In genomic region chr7:101517304-101517703, GRCh38 we compare ENCODE assay signal across 28 cellular contexts.
"Had no signal": no experiment of that assay in that cellular context is flagged by ENCODE, and none has a peak within 500 bp of the region (broad histone marks: within the 10 kb centered on the region; RNA-seq: fewer than 3 reads in every experiment).

No MANE protein-coding gene starts in this region.

- H3K9ac ChIP-seq: neural progenitor cell had no signal

- H3K9me3 ChIP-seq: gastrocnemius medialis, mucosa of descending colon, prostate gland, suprapubic skin, thyroid gland had no signal

- H3K27ac Mint-ChIP-seq: dendritic cell treated with granulocyte-macrophage colony-stimulating factor and Interleukin-4, amounts not matched to agents 40 ng/mL and 50 ng/mL, for 4 days; endodermal cell; memory B cell; naive thymus-derived CD4-positive, alpha-beta T cell; stimulated activated naive CD8-positive, alpha-beta T cell treated with anti-CD3 and anti-CD28 coated beads, Interleukin-15, amount 100 ng/mL, for 72 hours had no signal

- H3K4me3 ChIP-seq: gastrocnemius medialis, hepatocyte, lung, mucosa of descending colon, neural progenitor cell, prostate gland, right atrium auricular region, smooth muscle cell, suprapubic skin, thyroid gland had no signal

- ATAC-seq: esophagus mucosa; gastrocnemius medialis; left lobe of liver; mucosa of descending colon; naive thymus-derived CD4-positive, alpha-beta T cell; sciatic nerve; stimulated activated naive CD8-positive, alpha-beta T cell treated with anti-CD3 and anti-CD28 coated beads, Interleukin-15, amount 100 ng/mL, for 72 hours had no signal

- DNase-seq: effector CD8-positive, alpha-beta T cell; gastrocnemius medialis; kidney; mucosa of descending colon; naive thymus-derived CD4-positive, alpha-beta T cell; nucleus accumbens; stimulated activated CD4-positive, alpha-beta T cell treated with anti-CD3 and anti-CD28 coated beads, Interleukin-12 subunit alpha, Interleukin-12 subunit beta, amount 100 ng/mL, for 4 hours; stimulated activated CD4-positive, alpha-beta T cell treated with anti-CD3 and anti-CD28 coated beads, Interleukin-1b, Interleukin-23, amount 100 ng/mL, for 48 hours; stimulated activated CD4-positive, alpha-beta T cell treated with anti-CD3 and anti-CD28 coated beads, Interleukin-4, amount 100 ng/mL, for 1 hour; stimulated activated CD8-positive, alpha-beta memory T cell treated with anti-CD3 and anti-CD28 coated beads, Interleukin-4, amount 100 ng/mL, for 48 hours; stimulated activated naive CD4-positive, alpha-beta T cell; stimulated activated naive CD8-positive, alpha-beta T cell treated with anti-CD3 and anti-CD28 coated beads, Interleukin-15, amount 100 ng/mL, for 72 hours; thyroid gland; trophoblast cell had no signal

- H3K4me2 ChIP-seq: hepatocyte, neural progenitor cell, smooth muscle cell had no signal

- H3K36me3 Mint-ChIP-seq: memory B cell; naive thymus-derived CD4-positive, alpha-beta T cell had no signal

- H3K27me3 ChIP-seq: hepatocyte, neural progenitor cell, right atrium auricular region, thyroid gland had no signal

- H3K4me3 Mint-ChIP-seq: dendritic cell treated with granulocyte-macrophage colony-stimulating factor and Interleukin-4, amounts not matched to agents 40 ng/mL and 50 ng/mL, for 4 days; endodermal cell; memory B cell; naive thymus-derived CD4-positive, alpha-beta T cell; neural progenitor cell; stimulated activated naive CD8-positive, alpha-beta T cell treated with anti-CD3 and anti-CD28 coated beads, Interleukin-15, amount 100 ng/mL, for 72 hours had no signal

- H3K27ac ChIP-seq: epithelial cell of prostate, gastrocnemius medialis, neural progenitor cell, prostate gland, right atrium auricular region, suprapubic skin, thyroid gland had no signal

- H3K9me3 Mint-ChIP-seq: endodermal cell had no signal

- H3K4me1 Mint-ChIP-seq: endodermal cell; memory B cell; naive thymus-derived CD4-positive, alpha-beta T cell; stimulated activated naive CD8-positive, alpha-beta T cell treated with anti-CD3 and anti-CD28 coated beads, Interleukin-15, amount 100 ng/mL, for 72 hours had no signal

- H3K36me3 ChIP-seq: gastrocnemius medialis, neural progenitor cell, prostate gland, right atrium auricular region, suprapubic skin, thyroid gland had no signal

- H3K27me3 Mint-ChIP-seq: stimulated activated naive CD8-positive, alpha-beta T cell treated with anti-CD3 and anti-CD28 coated beads, Interleukin-15, amount 100 ng/mL, for 72 hours had no signal

- H3K4me1 ChIP-seq: neural progenitor cell, right atrium auricular region had no signal
